21 cellular contexts compared by ENCODE assay signal in genomic region chr7:75925717-75926435, GRCh38. TPM values are rescaled to one million over a fixed set of nuclear protein-coding genes. Genes with fewer than 3 reads are reported as not detected.
DNase-seq lines count a peak whose midpoint lies in the region; ATAC-seq and TF ChIP-seq lines count a peak whose summit lies in the region.
"Had no signal": no experiment of that assay in that cellular context is flagged by ENCODE, and none has a peak within 500 bp of the region (broad histone marks: within the 10 kb centered on the region; RNA-seq: fewer than 3 reads in every experiment).

No MANE protein-coding gene starts in this region.

- H3K4me1 ChIP-seq in left ventricle myocardium inferior (peaks cover 63% of the 10 kb centered on the region), testis (no peaks in the 10 kb centered on the region)

- no peak for TF ChIP-seq CTCF in left ventricle myocardium inferior (IDR thresholded peaks at IDR 0.05; ENCODE audit: borderline replicate concordance)
- TF ChIP-seq CTCF in nephron (IDR thresholded peaks at IDR 0.05; ENCODE audit: unreplicated experiment in 3 of 3) = no peak
- TF ChIP-seq CTCF in testis (IDR thresholded peaks at IDR 0.05) = no peak

- no peak for DNase-seq in activated naive CD4-positive, alpha-beta T cell treated with anti-CD3 and anti-CD28 coated beads, Interleukin-2, amount 50 U/mL, for 16 hours
- DNase-seq in left ventricle myocardium inferior (no peak), testis (peak; percentile 57), HK-2 (ENCODE audit: unreplicated experiment) (no peak), NCI-H146 (lab: John Stamatoyannopoulos, UW) (no peak)
- DNase-seq: activated CD4-positive, alpha-beta T cell treated with anti-CD3 and anti-CD28 coated beads, Interleukin-2, amount 10 ng/mL, durations not matched to agents 24 days and 14 days; activated CD8-positive, alpha-beta memory T cell treated with anti-CD3 and anti-CD28 coated beads, Interleukin-2, amount 10 ng/mL, durations not matched to agents 7 days and 5 days; activated T-cell treated with anti-CD3 and anti-CD28 coated beads, Interleukin-2, amount 50 U/mL, for 72 hours; glutamatergic neuron; GOT3; kidney glomerular epithelial cell; midbrain; natural killer cell; NCI-H187; NCI-H526; stimulated activated CD8-positive, alpha-beta memory T cell treated with anti-CD3 and anti-CD28 coated beads, Interleukin-4, amount 100 ng/mL, for 48 hours had no signal

- ATAC-seq in GM18909 (IDR thresholded peaks at IDR 0.05; ENCODE audit: poor library complexity, unreplicated experiment) = no peak
- ATAC-seq: activated CD8-positive, alpha-beta memory T cell treated with anti-CD3 and anti-CD28 coated beads, Interleukin-2, amount 10 ng/mL, durations not matched to agents 7 days and 5 days; activated naive CD4-positive, alpha-beta T cell treated with anti-CD3 and anti-CD28 coated beads, Interleukin-2, amount 50 U/mL, for 72 hours; activated T-cell treated with anti-CD3 and anti-CD28 coated beads, Interleukin-2, amount 50 U/mL, for 72 hours; natural killer cell had no signal

- H3K27ac Mint-ChIP-seq in activated naive CD4-positive, alpha-beta T cell treated with anti-CD3 and anti-CD28 coated beads, Interleukin-2, amount 50 U/mL, for 24 hours = peak overlapping the region; percentile 55
- peak overlapping the region; percentile 17 to 83 (median 42) for H3K27ac Mint-ChIP-seq in nephron
- H3K27ac Mint-ChIP-seq: activated CD8-positive, alpha-beta memory T cell treated with anti-CD3 and anti-CD28 coated beads, Interleukin-2, amount 10 ng/mL, durations not matched to agents 7 days and 5 days; activated naive CD4-positive, alpha-beta T cell treated with anti-CD3 and anti-CD28 coated beads, Interleukin-2, amount 50 U/mL, for 72 hours; activated T-cell treated with anti-CD3 and anti-CD28 coated beads, Interleukin-2, amount 50 U/mL, for 72 hours; natural killer cell had no signal

- no peak for TF ChIP-seq POLR2A in testis (IDR thresholded peaks at IDR 0.05)

- H3K9me3 Mint-ChIP-seq in activated naive CD4-positive, alpha-beta T cell treated with anti-CD3 and anti-CD28 coated beads, Interleukin-2, amount 50 U/mL, for 24 hours = no peaks in the 10 kb centered on the region
- H3K9me3 Mint-ChIP-seq in nephron = peaks cover under 1% of the 10 kb centered on the region
- H3K9me3 Mint-ChIP-seq: activated CD4-positive, alpha-beta T cell treated with anti-CD3 and anti-CD28 coated beads, Interleukin-2, amount 10 ng/mL, durations not matched to agents 24 days and 14 days; activated naive CD4-positive, alpha-beta T cell treated with anti-CD3 and anti-CD28 coated beads, Interleukin-2, amount 50 U/mL, for 72 hours; activated T-cell treated with anti-CD3 and anti-CD28 coated beads, Interleukin-2, amount 50 U/mL, for 72 hours; central memory CD8-positive, alpha-beta T cell; natural killer cell had no signal

- H3K27me3 ChIP-seq in left ventricle myocardium inferior (ENCODE audit: low read depth) (no peaks in the 10 kb centered on the region), testis (no peaks in the 10 kb centered on the region)

- H3K36me3 Mint-ChIP-seq in activated naive CD4-positive, alpha-beta T cell treated with anti-CD3 and anti-CD28 coated beads, Interleukin-2, amount 50 U/mL, for 24 hours = peaks cover 6% of the 10 kb centered on the region
- H3K36me3 Mint-ChIP-seq in nephron (ENCODE audit: low read depth) = peaks cover 19% of the 10 kb centered on the region
- H3K36me3 Mint-ChIP-seq: activated naive CD4-positive, alpha-beta T cell treated with anti-CD3 and anti-CD28 coated beads, Interleukin-2, amount 50 U/mL, for 72 hours; natural killer cell had no signal

- H3K27ac ChIP-seq in left ventricle myocardium inferior (replicated peaks) = peak overlapping the region; percentile 73
- peak overlapping the region in 1 of 2 donors; percentile 43 for H3K27ac ChIP-seq in testis

- H3K36me3 ChIP-seq in left ventricle myocardium inferior (peaks cover 7% of the 10 kb centered on the region), testis (ENCODE audit: low read depth, missing control alignments) (no peaks in the 10 kb centered on the region)

- H3K4me3 ChIP-seq in left ventricle myocardium inferior = no peak overlapping the region
- no peak overlapping the region for H3K4me3 ChIP-seq in testis

- intact Hi-C loops in left ventricle myocardium inferior (cut with micrococcal nuclease) = no loop called here
- intact Hi-C loops in testis (cut with DNase I; ENCODE audit: low total_unique reads) = no loop called here

- no peaks in the 10 kb centered on the region for H3K9me3 ChIP-seq in left ventricle myocardium inferior (replicated peaks)
- H3K9me3 ChIP-seq in testis = no peaks in the 10 kb centered on the region

- WGBS in testis, 2 donors = 56 to 70% methylated on average over 10 of the region's 10 CpGs

- no peaks in the 10 kb centered on the region for H3K27me3 Mint-ChIP-seq in activated naive CD4-positive, alpha-beta T cell treated with anti-CD3 and anti-CD28 coated beads, Interleukin-2, amount 50 U/mL, for 24 hours
- no peaks in the 10 kb centered on the region for H3K27me3 Mint-ChIP-seq in nephron (ENCODE audit: low read depth)
- H3K27me3 Mint-ChIP-seq: activated CD4-positive, alpha-beta T cell treated with anti-CD3 and anti-CD28 coated beads, Interleukin-2, amount 10 ng/mL, durations not matched to agents 24 days and 14 days; activated CD8-positive, alpha-beta memory T cell treated with anti-CD3 and anti-CD28 coated beads, Interleukin-2, amount 10 ng/mL, durations not matched to agents 7 days and 5 days; central memory CD8-positive, alpha-beta T cell had no signal

- no peak overlapping the region for H3K4me3 Mint-ChIP-seq in activated naive CD4-positive, alpha-beta T cell treated with anti-CD3 and anti-CD28 coated beads, Interleukin-2, amount 50 U/mL, for 24 hours
- no peak overlapping the region for H3K4me3 Mint-ChIP-seq in nephron
- H3K4me3 Mint-ChIP-seq: activated CD4-positive, alpha-beta T cell treated with anti-CD3 and anti-CD28 coated beads, Interleukin-2, amount 10 ng/mL, durations not matched to agents 24 days and 14 days; activated CD8-positive, alpha-beta memory T cell treated with anti-CD3 and anti-CD28 coated beads, Interleukin-2, amount 10 ng/mL, durations not matched to agents 7 days and 5 days; activated T-cell treated with anti-CD3 and anti-CD28 coated beads, Interleukin-2, amount 50 U/mL, for 72 hours; central memory CD8-positive, alpha-beta T cell; natural killer cell had no signal

- peaks cover 27% of the 10 kb centered on the region for H3K4me1 Mint-ChIP-seq in activated naive CD4-positive, alpha-beta T cell treated with anti-CD3 and anti-CD28 coated beads, Interleukin-2, amount 50 U/mL, for 24 hours
- H3K4me1 Mint-ChIP-seq in nephron = peaks cover 23% of the 10 kb centered on the region

RNA-seq across cellular contexts. Expression of gene POR, which starts 10.9 kb away (rescaled TPM):
- total RNA-seq in left ventricle myocardium inferior (72.9 TPM), testis (100 to 1,000 TPM; 122 to 169 TPM)
- 98.5 TPM for polyA plus RNA-seq in testis (ENCODE audit: insufficient read depth, low read depth, low replicate concordance)

RNA-seq across cellular contexts. Expression of gene RHBDD2, which starts 47.0 kb away (rescaled TPM):
- total RNA-seq in left ventricle myocardium inferior = 19.1 TPM
- 100 to 1,000 TPM; 106 to 109 TPM for total RNA-seq in testis
- 161 TPM for polyA plus RNA-seq in testis (ENCODE audit: insufficient read depth, low read depth, low replicate concordance)
